31 cellular contexts compared by ENCODE assay signal in genomic region chr20:54153847-54154246, GRCh38. TPM values are rescaled to one million over a fixed set of nuclear protein-coding genes. Genes with fewer than 3 reads are reported as not detected.
"Had no signal": no experiment of that assay in that cellular context is flagged by ENCODE, and none has a peak within 500 bp of the region (broad histone marks: within the 10 kb centered on the region; RNA-seq: fewer than 3 reads in every experiment).

No MANE protein-coding gene starts in this region.

- H3K4me1 ChIP-seq: stomach, testis, thyroid gland, tibial artery, tibial nerve, upper lobe of left lung, upper lobe of right lung, uterus had no signal

- H3K27me3 ChIP-seq: suprapubic skin, testis, thyroid gland, tibial artery, upper lobe of left lung, upper lobe of right lung, uterus, vagina had no signal

- H3K4me3 Mint-ChIP-seq: stimulated activated effector memory CD8-positive, alpha-beta T cell treated with anti-CD3 and anti-CD28 coated beads, Interleukin-12 subunit alpha, Interleukin-12 subunit beta, amount 100 ng/mL, for 72 hours; stimulated activated memory B cell treated with anti-CD40 and anti-IgM and Interleukin-4, amounts not matched to agents 10 μg/mL and 1 μg/mL and 100 μg/mL, for 72 hours; stimulated activated naive B cell treated with anti-CD40 and anti-IgM and Interleukin-4, amounts not matched to agents 10 μg/mL and 1 μg/mL and 100 μg/mL, for 72 hours; stimulated activated naive CD8-positive, alpha-beta T cell treated with anti-CD3 and anti-CD28 coated beads, Interleukin-15, amount 100 ng/mL, for 72 hours; stimulated activated naive CD8-positive, alpha-beta T cell treated with anti-CD3 and anti-CD28 coated beads, Interleukin-15, Interleukin-2, amounts not matched to agents 100 ng/mL and 50 ng/mL, for 24 hours; type B pancreatic cell had no signal

- H3K27ac Mint-ChIP-seq: stimulated activated effector memory CD8-positive, alpha-beta T cell treated with anti-CD3 and anti-CD28 coated beads, Interleukin-12 subunit alpha, Interleukin-12 subunit beta, amount 100 ng/mL, for 72 hours; stimulated activated memory B cell treated with anti-CD40 and anti-IgM and Interleukin-4, amounts not matched to agents 10 μg/mL and 1 μg/mL and 100 μg/mL, for 72 hours; stimulated activated naive B cell treated with anti-CD40 and anti-IgM and Interleukin-4, amounts not matched to agents 10 μg/mL and 1 μg/mL and 100 μg/mL, for 72 hours; stimulated activated naive CD8-positive, alpha-beta T cell treated with anti-CD3 and anti-CD28 coated beads, Interleukin-15, amount 100 ng/mL, for 72 hours; stimulated activated naive CD8-positive, alpha-beta T cell treated with anti-CD3 and anti-CD28 coated beads, Interleukin-15, Interleukin-2, amounts not matched to agents 100 ng/mL and 50 ng/mL, for 24 hours; type B pancreatic cell had no signal

- H3K27ac ChIP-seq: stomach, suprapubic skin, testis, thoracic aorta, thyroid gland, tibial artery, tibial nerve, transverse colon, upper lobe of left lung, upper lobe of right lung, uterus, vagina had no signal

- FAIRE-seq: urothelium cell line had no signal

- H3K9me3 Mint-ChIP-seq: stimulated activated effector memory CD8-positive, alpha-beta T cell treated with anti-CD3 and anti-CD28 coated beads, Interleukin-12 subunit alpha, Interleukin-12 subunit beta, amount 100 ng/mL, for 72 hours; stimulated activated memory B cell treated with anti-CD40 and anti-IgM and Interleukin-4, amounts not matched to agents 10 μg/mL and 1 μg/mL and 100 μg/mL, for 72 hours; stimulated activated naive B cell treated with anti-CD40 and anti-IgM and Interleukin-4, amounts not matched to agents 10 μg/mL and 1 μg/mL and 100 μg/mL, for 72 hours; stimulated activated naive CD8-positive, alpha-beta T cell treated with anti-CD3 and anti-CD28 coated beads, Interleukin-15, amount 100 ng/mL, for 72 hours; stimulated activated naive CD8-positive, alpha-beta T cell treated with anti-CD3 and anti-CD28 coated beads, Interleukin-15, Interleukin-2, amounts not matched to agents 100 ng/mL and 50 ng/mL, for 24 hours; type B pancreatic cell had no signal

- H3K4me3 ChIP-seq: stomach, suprapubic skin, testis, thoracic aorta, thyroid gland, tibial artery, tibial nerve, transverse colon, upper lobe of left lung, upper lobe of right lung, uterus, vagina had no signal

- H3K9me3 ChIP-seq: stomach, suprapubic skin, testis, thoracic aorta, thyroid gland, tibial artery, tibial nerve, transverse colon, upper lobe of left lung, upper lobe of right lung, uterus, vagina had no signal

- H3K4me1 Mint-ChIP-seq: stimulated activated effector memory CD8-positive, alpha-beta T cell treated with anti-CD3 and anti-CD28 coated beads, Interleukin-12 subunit alpha, Interleukin-12 subunit beta, amount 100 ng/mL, for 72 hours; stimulated activated memory B cell treated with anti-CD40 and anti-IgM and Interleukin-4, amounts not matched to agents 10 μg/mL and 1 μg/mL and 100 μg/mL, for 72 hours; stimulated activated naive CD8-positive, alpha-beta T cell treated with anti-CD3 and anti-CD28 coated beads, Interleukin-15, amount 100 ng/mL, for 72 hours had no signal

- H3K36me3 Mint-ChIP-seq: stimulated activated effector memory CD8-positive, alpha-beta T cell treated with anti-CD3 and anti-CD28 coated beads, Interleukin-12 subunit alpha, Interleukin-12 subunit beta, amount 100 ng/mL, for 72 hours; stimulated activated memory B cell treated with anti-CD40 and anti-IgM and Interleukin-4, amounts not matched to agents 10 μg/mL and 1 μg/mL and 100 μg/mL, for 72 hours; stimulated activated naive B cell treated with anti-CD40 and anti-IgM and Interleukin-4, amounts not matched to agents 10 μg/mL and 1 μg/mL and 100 μg/mL, for 72 hours; type B pancreatic cell had no signal

- ATAC-seq: stimulated activated effector memory CD8-positive, alpha-beta T cell treated with anti-CD3 and anti-CD28 coated beads, Interleukin-12 subunit alpha, Interleukin-12 subunit beta, amount 100 ng/mL, for 72 hours; stimulated activated memory B cell treated with anti-CD40 and anti-IgM and Interleukin-4, amounts not matched to agents 10 μg/mL and 1 μg/mL and 100 μg/mL, for 72 hours; stimulated activated naive B cell treated with anti-CD40 and anti-IgM and Interleukin-4, amounts not matched to agents 10 μg/mL and 1 μg/mL and 100 μg/mL, for 72 hours; stimulated activated naive CD8-positive, alpha-beta T cell treated with anti-CD3 and anti-CD28 coated beads, Interleukin-15, amount 100 ng/mL, for 72 hours; stimulated activated naive CD8-positive, alpha-beta T cell treated with anti-CD3 and anti-CD28 coated beads, Interleukin-15, Interleukin-2, amounts not matched to agents 100 U/mL and 50 U/mL, for 24 hours; upper lobe of right lung had no signal

- H3K36me3 ChIP-seq: stomach, suprapubic skin, thoracic aorta, thyroid gland, tibial artery, tibial nerve, transverse colon, upper lobe of left lung, upper lobe of right lung, uterus, vagina had no signal

- DNase-seq: stimulated activated CD4-positive, alpha-beta T cell treated with anti-CD3 and anti-CD28 coated beads, Interleukin-2, amount 100 ng/mL, for 48 hours; stimulated activated CD4-positive, alpha-beta T cell treated with anti-CD3 and anti-CD28 coated beads, Interleukin-4, amount 100 ng/mL, for 1 hour; stimulated activated CD4-positive, alpha-beta T cell treated with anti-CD3 and anti-CD28 coated beads, Interleukin-4, amount 100 ng/mL, for 24 hours; stimulated activated CD4-positive, alpha-beta T cell treated with anti-CD3 and anti-CD28 coated beads, Interleukin-4, amount 100 ng/mL, for 4 hours; stimulated activated CD8-positive, alpha-beta memory T cell treated with anti-CD3 and anti-CD28 coated beads, Interleukin-4, amount 100 ng/mL, for 48 hours; stimulated activated naive B cell treated with anti-CD40 and anti-IgM and Interleukin-4, amounts not matched to agents 10 μg/mL and 1 μg/mL and 100 μg/mL, for 72 hours; stimulated activated naive CD4-positive, alpha-beta T cell; stimulated activated naive CD4-positive, alpha-beta T cell treated with Interleukin-2 at 50 U/mL for 16 hours; stimulated activated naive CD8-positive, alpha-beta T cell treated with anti-CD3 and anti-CD28 coated beads, Interleukin-15, amount 100 ng/mL, for 72 hours; stimulated activated naive CD8-positive, alpha-beta T cell treated with anti-CD3 and anti-CD28 coated beads, Interleukin-15, Interleukin-2, amounts not matched to agents 100 U/mL and 50 U/mL, for 24 hours; stomach; substantia nigra; testis; thyroid gland; tibial artery; transverse colon; trophoblast cell; upper lobe of left lung; upper lobe of right lung; uterus had no signal

RNA-seq across cellular contexts. Expression of gene CYP24A1, which starts 19.9 kb away (rescaled TPM):
- total RNA-seq: stomach, subcutaneous adipose tissue, temporal lobe, thoracic aorta, tibial nerve, transverse colon had no signal
